In genomic region chr9:115004535-115004934, GRCh38 we compare ENCODE assay signal across 14 cellular contexts.
"Had no signal": no experiment of that assay in that cellular context is flagged by ENCODE, and none has a peak within 500 bp of the region (broad histone marks: within the 10 kb centered on the region; RNA-seq: fewer than 3 reads in every experiment).

No MANE protein-coding gene starts in this region.

- H3K36me3 Mint-ChIP-seq: type B pancreatic cell had no signal

- H3K27me3 Mint-ChIP-seq: type B pancreatic cell had no signal

- H3K9me3 Mint-ChIP-seq: neural crest cell, type B pancreatic cell had no signal

- H3K4me1 Mint-ChIP-seq: neural crest cell had no signal

- DNase-seq: activated CD4-positive, alpha-beta T cell treated with anti-CD3 and anti-CD28 coated beads, Interleukin-2, amount 50 U/mL, for 1 hour; activated effector memory CD4-positive, alpha-beta T cell treated with Interleukin-2 at 50 U/mL for 16 hours; esophagus squamous epithelium; kidney; pancreas; SK-N-SH; stimulated activated CD4-positive, alpha-beta T cell treated with anti-CD3 and anti-CD28 coated beads, Interleukin-15, amount 100 ng/mL, for 24 hours; substantia nigra; T-helper 1 cell; WERI-Rb-1 had no signal

- H3K27ac Mint-ChIP-seq: type B pancreatic cell had no signal

- ATAC-seq: gastroesophageal sphincter, pancreas, Right ventricle myocardium inferior had no signal

- H3K4me3 Mint-ChIP-seq: neural crest cell, type B pancreatic cell had no signal
